Comparison of ENCODE assay signal across 1 cellular context in genomic region chr11:84721561-84721961, GRCh38.
TF ChIP-seq lines count a peak whose summit lies in the region.

No MANE protein-coding gene starts in this region.

TF ChIP-seq in WTC11, 78 proteins besides CTCF, POLR2A, EP300 and RAD21 (continued from another document):
- TF ChIP-seq CREM (CRISPR knock-in tag; IDR thresholded peaks at IDR 0.05) (no peak), NR2C2 (CRISPR knock-in tag; IDR thresholded peaks at IDR 0.05) (no peak), RORB (CRISPR knock-in tag; IDR thresholded peaks at IDR 0.05) (no peak), USF1 (CRISPR knock-in tag; IDR thresholded peaks at IDR 0.05) (no peak)
